1 cellular context compared by ENCODE assay signal in genomic region chr10:72658696-72659400, GRCh38.
TF ChIP-seq lines count a peak whose summit lies in the region.

No MANE protein-coding gene starts in this region.

TF ChIP-seq in WTC11, 78 proteins besides CTCF, POLR2A, EP300 and RAD21 (continued from another document):
- TF ChIP-seq ZSCAN18 (CRISPR knock-in tag; IDR thresholded peaks at IDR 0.05) (no peak), NR1H2 (CRISPR knock-in tag; IDR thresholded peaks at IDR 0.05) (no peak), ZNF232 (CRISPR knock-in tag; IDR thresholded peaks at IDR 0.05) (no peak), ZNF416 (CRISPR knock-in tag; IDR thresholded peaks at IDR 0.05) (no peak), PRRX2 (CRISPR knock-in tag; IDR thresholded peaks at IDR 0.05) (no peak), CDX4 (CRISPR knock-in tag; IDR thresholded peaks at IDR 0.05; ENCODE audit: borderline replicate concordance) (no peak), ARID4B (CRISPR knock-in tag; IDR thresholded peaks at IDR 0.05; ENCODE audit: borderline replicate concordance) (no peak)
